In the genomic region with DNA sequence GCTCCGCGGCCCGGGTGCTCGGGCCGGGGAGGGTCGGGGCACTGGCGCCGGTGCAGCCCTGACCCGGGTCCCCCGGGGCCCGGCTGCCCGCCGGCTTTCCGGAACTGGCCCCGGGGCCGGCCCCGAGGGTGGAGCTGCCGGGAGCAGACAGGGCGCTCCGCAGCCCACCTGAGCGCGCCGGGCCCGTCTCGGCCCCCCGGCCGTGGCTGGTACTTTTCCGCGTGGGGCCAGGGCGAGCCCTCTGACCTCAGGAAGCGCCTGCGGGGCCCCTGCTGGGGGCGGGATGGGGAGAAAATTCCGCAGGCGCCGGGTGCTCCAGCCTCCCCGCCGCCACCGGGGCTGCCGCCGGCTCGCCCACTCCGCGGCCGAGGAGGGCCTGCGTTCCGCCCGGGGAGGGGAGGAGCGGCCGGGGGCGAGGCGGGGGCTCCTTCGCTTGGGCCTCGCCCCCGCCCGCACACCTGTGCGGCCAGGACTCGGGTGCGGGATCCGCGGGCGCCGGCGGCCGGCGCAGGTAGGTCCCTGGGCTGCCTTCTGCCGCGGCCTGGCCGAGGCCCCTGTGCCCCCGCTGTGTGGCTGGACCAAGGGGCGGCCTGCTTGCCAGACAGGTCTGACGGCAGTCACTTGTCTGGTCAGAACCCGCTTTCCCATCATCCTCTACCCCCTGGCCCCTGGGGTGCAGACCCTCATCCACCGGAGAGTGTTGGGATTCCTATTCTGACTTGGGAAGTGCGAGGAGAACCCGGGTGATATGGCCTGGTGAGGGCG, we compare ENCODE assay signal across 8 cellular contexts. TPM values are rescaled to one million over a fixed set of nuclear protein-coding genes. Genes with fewer than 3 reads are reported as not detected.
A peak's percentile ranks its signal among the peaks of the same experiment; 100 is the strongest.
DNase-seq lines count a peak whose midpoint lies in the region; ATAC-seq and TF ChIP-seq lines count a peak whose summit lies in the region.

No MANE protein-coding gene starts in this region.

- peak overlapping the region; percentile 93 to 99 (median 96) for H3K9ac ChIP-seq in BLaER1 treated with 17β-estradiol and CSF1 and Interleukin-3, amounts not matched to agents 10 nM and 100 nM
- H3K9ac ChIP-seq in fibroblast of lung (ENCODE audit: insufficient read depth, low read length), result peak overlapping the region; percentile 84

- H3K79me2 ChIP-seq in fibroblast of lung (ENCODE audit: control insufficient read depth, insufficient read depth, low read length), result peaks cover 38% of the 10 kb centered on the region

- H3K36me3 ChIP-seq in BLaER1 treated with 17β-estradiol and CSF1 and Interleukin-3, amounts not matched to agents 10 nM and 100 nM, result peaks cover 9 to 33% (median 19%) of the 10 kb centered on the region in 11 experiments
- H3K36me3 ChIP-seq in fibroblast of lung (ENCODE audit: control insufficient read depth, insufficient read depth, low read length), result peaks cover 2% of the 10 kb centered on the region
- peaks cover 19% of the 10 kb centered on the region for H3K36me3 ChIP-seq in neutrophil

- peaks cover 29 to 50% (median 44%) of the 10 kb centered on the region in 11 experiments; a peak in 20 of 22 replicates for H4K20me1 ChIP-seq in BLaER1 treated with 17β-estradiol and CSF1 and Interleukin-3, amounts not matched to agents 10 nM and 100 nM
- no peaks in the 10 kb centered on the region for H4K20me1 ChIP-seq in fibroblast of lung (ENCODE audit: control insufficient read depth, extremely low read depth, insufficient read depth, low read length)

- H3K4me1 ChIP-seq in BLaER1 treated with 17β-estradiol and CSF1 and Interleukin-3, amounts not matched to agents 10 nM and 100 nM, result peaks cover 58 to 77% (median 70%) of the 10 kb centered on the region in 10 experiments
- peaks cover 24% of the 10 kb centered on the region for H3K4me1 ChIP-seq in fibroblast of lung (ENCODE audit: control insufficient read depth, extremely low read depth, insufficient read depth, low read length)
- peaks cover 46 to 51% of the 10 kb centered on the region in 2 experiments for H3K4me1 ChIP-seq in neutrophil (ENCODE audit: control insufficient read depth in 1 of 2, insufficient read depth in 1 of 2, low read depth in 1 of 2, low read length in 1 of 2)

- peak overlapping the region; percentile 90 to 98 (median 94) for H3K27ac ChIP-seq in BLaER1 treated with 17β-estradiol and CSF1 and Interleukin-3, amounts not matched to agents 10 nM and 100 nM
- H3K27ac ChIP-seq in fibroblast of lung (ENCODE audit: insufficient read depth, low read length), result peak overlapping the region; percentile 62
- peak overlapping the region; percentile 93 for H3K27ac ChIP-seq in neutrophil

- ATAC-seq in GM19468 (IDR thresholded peaks at IDR 0.05; ENCODE audit: extremely low read depth, unreplicated experiment) (peak; percentile 22), GM19035 (IDR thresholded peaks at IDR 0.05; ENCODE audit: unreplicated experiment) (no peak)

- H3K9me3 ChIP-seq in BLaER1 treated with 17β-estradiol and CSF1 and Interleukin-3, amounts not matched to agents 10 nM and 100 nM (replicated peaks in 1 of 11), result no peaks in the 10 kb centered on the region
- H3K9me3 ChIP-seq in fibroblast of lung (ENCODE audit: control insufficient read depth, insufficient read depth, low read depth, low read length) (no peaks in the 10 kb centered on the region), neutrophil (no peaks in the 10 kb centered on the region)

- no peak overlapping the region for H2AFZ ChIP-seq in fibroblast of lung (ENCODE audit: low read length)

- H3K4me3 ChIP-seq in BLaER1 treated with 17β-estradiol and CSF1 and Interleukin-3, amounts not matched to agents 10 nM and 100 nM, result peak overlapping the region; percentile 92 to 99 (median 96)
- H3K4me3 ChIP-seq in fibroblast of lung (replicated peaks in 1 of 4; ENCODE audit: control extremely low read depth in 1 of 4, insufficient read depth in 1 of 4, low read depth in 3 of 4, low read length in 4 of 4), result peak overlapping the region; percentile 58 to 81 (median 73)
- peak overlapping the region; percentile 78 to 90 for H3K4me3 ChIP-seq in neutrophil (ENCODE audit: low read depth in 1 of 2, low read length in 1 of 2)

- TF ChIP-seq CTCF in fibroblast of lung (conservative IDR thresholded peaks at IDR 0.05 in 1 of 2, IDR thresholded peaks at IDR 0.05 in 1 of 2; ENCODE audit: low read depth in 1 of 2, low read length in 2 of 2) (no peak), neutrophil (IDR thresholded peaks at IDR 0.05) (no peak)

- H3K4me2 ChIP-seq in BLaER1 treated with 17β-estradiol and CSF1 and Interleukin-3, amounts not matched to agents 10 nM and 100 nM, result peak overlapping the region; percentile 88 to 100 (median 99)
- peak overlapping the region; percentile 100 for H3K4me2 ChIP-seq in fibroblast of lung (ENCODE audit: extremely low read depth, insufficient read depth, low read length)

- H3K27me3 ChIP-seq in BLaER1 treated with 17β-estradiol and CSF1 and Interleukin-3, amounts not matched to agents 10 nM and 100 nM, result no peaks in the 10 kb centered on the region
- H3K27me3 ChIP-seq in fibroblast of lung (ENCODE audit: control insufficient read depth, insufficient read depth, low read length) (no peaks in the 10 kb centered on the region), neutrophil (no peaks in the 10 kb centered on the region)

- peak; percentile 29 for DNase-seq in UCSD-AML1 (lab: John Stamatoyannopoulos, UW; ENCODE audit: unreplicated experiment)
- no peak for DNase-seq in fibroblast of lung (ENCODE audit: low read depth in 2 of 2)
- no peak for DNase-seq in NCI-H1105 treated with DMSO at 0.1 percent for 48 hours (lab: John Stamatoyannopoulos, UW)
- no peak for DNase-seq in GDM1 (lab: John Stamatoyannopoulos, UW)

RNA-seq across cellular contexts. Expression of a gene that starts 3.5 kb away (rescaled TPM):
- 19.5 and 27.9 TPM in 2 replicates for total RNA-seq in fibroblast of lung
- polyA plus RNA-seq in fibroblast of lung, result 19.4 and 20.4 TPM in 2 replicates
- polyA plus RNA-seq in fibroblast of lung (2012), result 45.8 and 46.5 TPM in 2 replicates
- polyA minus RNA-seq in fibroblast of lung (ENCODE audit: low replicate concordance), result 57.3 and 68.2 TPM in 2 replicates

RNA-seq across cellular contexts. Expression of a gene that starts 12.4 kb away (rescaled TPM):
- total RNA-seq in fibroblast of lung, result 23.4 and 31.2 TPM in 2 replicates
- polyA plus RNA-seq in fibroblast of lung, result 5.5 and 7.0 TPM in 2 replicates
- polyA plus RNA-seq in fibroblast of lung (2012), result 9.1 and 12.6 TPM in 2 replicates
- polyA minus RNA-seq in fibroblast of lung (ENCODE audit: low replicate concordance), result 19.3 and 27.0 TPM in 2 replicates

RNA-seq across cellular contexts. Expression of a gene that starts 31.2 kb away (rescaled TPM):
- 18.2 and 36.0 TPM in 2 replicates for total RNA-seq in fibroblast of lung
- polyA plus RNA-seq in fibroblast of lung, result 11.3 and 18.0 TPM in 2 replicates
- polyA plus RNA-seq in fibroblast of lung (2012), result 12.6 and 16.0 TPM in 2 replicates
- polyA minus RNA-seq in fibroblast of lung (ENCODE audit: low replicate concordance), result 69.8 and 80.4 TPM in 2 replicates
